In genomic region chr7:40509301-40509700, GRCh38 we compare ENCODE assay signal across 19 cellular contexts.
"Had no signal": no experiment of that assay in that cellular context is flagged by ENCODE, and none has a peak within 500 bp of the region (broad histone marks: within the 10 kb centered on the region; RNA-seq: fewer than 3 reads in every experiment).

No MANE protein-coding gene starts in this region.

- H3K36me3 ChIP-seq: left ventricle myocardium inferior, lower lobe of right lung, ovary, right atrium auricular region, stomach, thyroid gland, upper lobe of right lung, vagina had no signal

- H3K4me1 Mint-ChIP-seq: immature natural killer cell, nephron had no signal

- H3K4me3 Mint-ChIP-seq: dendritic cell treated with granulocyte-macrophage colony-stimulating factor and Interleukin-4, amounts not matched to agents 40 ng/mL and 50 ng/mL, for 4 days; immature natural killer cell; nephron had no signal

- H3K27me3 ChIP-seq: foreskin keratinocyte, ovary, right atrium auricular region, stomach, thyroid gland, upper lobe of right lung, vagina had no signal

- H3K4me3 ChIP-seq: left ventricle myocardium inferior, lower lobe of right lung, ovary, right atrium auricular region, stomach, thyroid gland, upper lobe of right lung, vagina had no signal

- H3K4me1 ChIP-seq: left ventricle myocardium inferior, lower lobe of right lung, right atrium auricular region, stomach, thyroid gland, upper lobe of right lung, vagina had no signal

- DNase-seq: erythroblast; foreskin keratinocyte; immature natural killer cell; left ventricle myocardium inferior; lower lobe of right lung; mesenchymal stem cell; midbrain; nucleus accumbens; ovary; small intestine; stimulated activated CD4-positive, alpha-beta T cell treated with anti-CD3 and anti-CD28 coated beads, Interleukin-12 subunit alpha, Interleukin-12 subunit beta, amount 100 ng/mL, for 4 hours; stimulated activated naive CD4-positive, alpha-beta T cell; stomach; thyroid gland; upper lobe of right lung had no signal

- H3K9me3 ChIP-seq: lower lobe of right lung, ovary, thyroid gland, upper lobe of right lung, vagina had no signal

- H3K27ac Mint-ChIP-seq: dendritic cell treated with granulocyte-macrophage colony-stimulating factor and Interleukin-4, amounts not matched to agents 40 ng/mL and 50 ng/mL, for 4 days; immature natural killer cell; nephron had no signal

- H3K27me3 Mint-ChIP-seq: dendritic cell treated with granulocyte-macrophage colony-stimulating factor and Interleukin-4, amounts not matched to agents 40 ng/mL and 50 ng/mL, for 4 days had no signal

- H3K27ac ChIP-seq: foreskin keratinocyte, left ventricle myocardium inferior, lower lobe of right lung, ovary, right atrium auricular region, stomach, thyroid gland, upper lobe of right lung, vagina had no signal
